ENCODE assay signal across 8 cellular contexts in the genomic region with DNA sequence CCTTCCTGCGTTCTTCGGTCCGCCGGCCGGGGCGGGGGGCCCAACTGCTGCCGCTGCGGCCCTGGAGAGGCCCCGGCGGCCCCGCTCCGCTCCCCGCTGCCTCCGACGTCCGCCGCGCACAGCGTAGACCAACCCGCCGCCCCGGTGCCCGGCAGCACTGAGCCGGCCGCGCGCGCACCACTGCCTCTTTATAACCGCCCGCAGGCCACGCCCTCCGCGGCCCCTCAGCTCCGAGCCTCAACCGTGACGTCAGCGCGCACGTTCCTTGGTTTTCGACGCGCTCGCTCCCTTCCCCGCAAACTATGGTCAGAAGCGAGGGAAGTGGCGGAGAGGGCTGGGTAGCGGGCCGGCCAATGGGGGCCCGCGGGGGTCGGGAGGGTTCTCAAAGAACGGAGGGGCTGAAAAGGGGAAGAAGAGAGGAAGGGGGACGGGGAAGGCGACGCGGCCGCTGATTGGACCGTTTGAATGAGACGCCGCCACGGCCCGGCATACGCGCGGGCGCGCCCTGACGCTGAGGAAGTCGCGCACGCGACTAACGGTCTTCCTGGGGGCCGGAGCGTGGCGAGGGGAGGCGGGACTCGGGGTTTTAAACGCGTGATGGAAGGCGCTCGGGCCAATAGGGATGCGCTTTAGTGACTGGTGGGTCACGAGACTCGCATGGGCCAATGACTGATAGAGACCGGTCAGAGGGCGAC. TPM values are rescaled to one million over a fixed set of nuclear protein-coding genes. Genes with fewer than 3 reads are reported as not detected.
DNase-seq lines count a peak whose midpoint lies in the region; TF ChIP-seq lines count a peak whose summit lies in the region.

UBE2S (minus strand) TSS at position 164 of the 695 bp plus-strand sequence. CDS start 199 bp downstream, outside the sequence.

- H2AFZ ChIP-seq in MM.1S (ENCODE audit: low read length) = peak within 1 kb of the TSS; percentile 99
- H2AFZ ChIP-seq in neural cell (ENCODE audit: low read depth, low read length) = peak within 1 kb of the TSS; percentile 85

- H3K9me2 ChIP-seq in MM.1S (replicated peaks; ENCODE audit: insufficient read depth, low read length) (no peaks in the 10 kb centered on the region), neural cell (ENCODE audit: insufficient read depth, low read length) (no peaks in the 10 kb centered on the region)

- WGBS in stomach, 5 donors = 0 to 1% (median 0%) methylated on average over 48 to 87 of the region's 87 CpGs

- H3K79me2 ChIP-seq in MM.1S (ENCODE audit: low read length) = peaks cover 41% of the 10 kb centered on the region
- H3K79me2 ChIP-seq in neural cell (replicated peaks; ENCODE audit: insufficient read depth, low read length) = peaks cover 21% of the 10 kb centered on the region

- TF ChIP-seq RAD21 in neural cell (conservative IDR thresholded peaks at IDR 0.05) = peak; percentile 51

- DNase-seq in HAP-1 (ENCODE audit: low spot score in 2 of 2) = peak; percentile 97 to 98
- DNase-seq in MM.1S = peak; percentile 99
- peak; percentile 95 for DNase-seq in SIG-M5 (lab: John Stamatoyannopoulos, UW)
- DNase-seq in activated gamma-delta T cell (lab: John Stamatoyannopoulos, UW) = peak; percentile 92
- DNase-seq in fibroblast of the conjunctiva (ENCODE audit: low read depth) = peak; percentile 99
- DNase-seq in stomach = peak; percentile 98

- in situ Hi-C loops in HAP-1 (cut with MboI; ENCODE audit: low sequenced_read_pairs) = no loop called here

- TF ChIP-seq EP300 in neural cell (conservative IDR thresholded peaks at IDR 0.05; ENCODE audit: poor library complexity, severe bottlenecking) (peak; percentile 44), stomach (IDR thresholded peaks at IDR 0.05) (no peak)

- H3K27ac ChIP-seq in MM.1S (ENCODE audit: low read length) (peak within 1 kb of the TSS; percentile 93), neural cell (ENCODE audit: low read length) (peak within 1 kb of the TSS; percentile 99), stomach (peak within 1 kb of the TSS; percentile 95 to 99 (median 98))

- peaks cover 21% of the 10 kb centered on the region for H3F3A ChIP-seq in MM.1S (ENCODE audit: insufficient read depth, low read length)
- H3F3A ChIP-seq in neural cell (ENCODE audit: insufficient read depth, low read length, poor library complexity, severe bottlenecking) = peaks cover 4% of the 10 kb centered on the region

- TF ChIP-seq POLR2A in stomach (IDR thresholded peaks at IDR 0.05) = peak in 1 of 4 donors; percentile 65

- TF ChIP-seq CTCF in MM.1S (IDR thresholded peaks at IDR 0.05; ENCODE audit: low read length) (no peak), neural cell (IDR thresholded peaks at IDR 0.05; ENCODE audit: poor library complexity, severe bottlenecking) (peak; percentile 14), stomach (IDR thresholded peaks at IDR 0.05) (no peak)

- H3K4me1 ChIP-seq in ES-I3 (ENCODE audit: insufficient read depth, low read length) (peaks cover 10% of the 10 kb centered on the region; the same call in 1 of the 2 replicates), HAP-1 (peaks cover 17% of the 10 kb centered on the region), MM.1S (ENCODE audit: low read length) (peaks cover 20% of the 10 kb centered on the region), stomach (peaks cover 15 to 26% (median 22%) of the 10 kb centered on the region in 4 donors)

- H3K27me3 ChIP-seq in HAP-1 (ENCODE audit: low read depth) = no peaks in the 10 kb centered on the region
- H3K27me3 ChIP-seq in MM.1S (replicated peaks; ENCODE audit: insufficient read depth, low read length) = peaks cover 5% of the 10 kb centered on the region; the same call in 1 of the 2 replicates
- H3K27me3 ChIP-seq in neural cell (ENCODE audit: insufficient read depth, low read depth, low read length) = no peaks in the 10 kb centered on the region
- no peaks in the 10 kb centered on the region for H3K27me3 ChIP-seq in stomach

- H3K4me3 ChIP-seq in HAP-1 = peak within 1 kb of the TSS; percentile 94
- H3K4me3 ChIP-seq in MM.1S (ENCODE audit: low read length) = peak within 1 kb of the TSS; percentile 89
- H3K4me3 ChIP-seq in neural cell (ENCODE audit: low read length) = peak within 1 kb of the TSS; percentile 90
- H3K4me3 ChIP-seq in stomach = peak within 1 kb of the TSS; percentile 88 to 99 (median 94)

- H4K20me1 ChIP-seq in MM.1S (ENCODE audit: insufficient read depth, low read length) = peaks cover 17% of the 10 kb centered on the region
- no peaks in the 10 kb centered on the region for H4K20me1 ChIP-seq in neural cell (ENCODE audit: insufficient read depth)

- H3K4me2 ChIP-seq in MM.1S (ENCODE audit: low read depth, low read length) = peak within 1 kb of the TSS; percentile 98
- H3K4me2 ChIP-seq in neural cell (ENCODE audit: low read length) = peak within 1 kb of the TSS; percentile 79

- H3K9ac ChIP-seq in ES-I3 (ENCODE audit: low read depth, low read length) (peak within 1 kb of the TSS; percentile 94), MM.1S (ENCODE audit: low read length) (peak within 1 kb of the TSS; percentile 91), neural cell (ENCODE audit: low read length) (peak within 1 kb of the TSS; percentile 91)

- intact Hi-C loops in stomach (cut with DNase I; ENCODE audit: low total_unique reads) = no loop called here

- 0 out of 2 replicates have a peak, but pooled peaks cover 4% of the 10 kb centered on the region for H3K9me3 ChIP-seq in ES-I3 (ENCODE audit: control insufficient read depth, insufficient read depth, low read length)
- peaks cover 4% of the 10 kb centered on the region; the same call in 1 of the 2 replicates for H3K9me3 ChIP-seq in HAP-1
- no peaks in the 10 kb centered on the region for H3K9me3 ChIP-seq in MM.1S (replicated peaks; ENCODE audit: insufficient read depth, low read length)
- H3K9me3 ChIP-seq in neural cell (ENCODE audit: low read length) = no peaks in the 10 kb centered on the region
- no peaks in the 10 kb centered on the region for H3K9me3 ChIP-seq in stomach

- H3K36me3 ChIP-seq in ES-I3 (ENCODE audit: insufficient read depth, low read length) = peaks cover 30% of the 10 kb centered on the region
- peaks cover 46% of the 10 kb centered on the region for H3K36me3 ChIP-seq in HAP-1 (replicated peaks)
- H3K36me3 ChIP-seq in MM.1S (replicated peaks; ENCODE audit: insufficient read depth, low read length) = peaks cover 15% of the 10 kb centered on the region
- no peaks in the 10 kb centered on the region for H3K36me3 ChIP-seq in neural cell (ENCODE audit: insufficient read depth, low read length)
- H3K36me3 ChIP-seq in stomach = peaks cover 23 to 35% (median 32%) of the 10 kb centered on the region in 4 donors

TF ChIP-seq in neural cell, 6 proteins besides CTCF, POLR2A, EP300 and RAD21:
- TF ChIP-seq TAF1 (IDR thresholded peaks at IDR 0.05; ENCODE audit: low read depth) = peak; percentile 92
- TF ChIP-seq, protein P1, sequence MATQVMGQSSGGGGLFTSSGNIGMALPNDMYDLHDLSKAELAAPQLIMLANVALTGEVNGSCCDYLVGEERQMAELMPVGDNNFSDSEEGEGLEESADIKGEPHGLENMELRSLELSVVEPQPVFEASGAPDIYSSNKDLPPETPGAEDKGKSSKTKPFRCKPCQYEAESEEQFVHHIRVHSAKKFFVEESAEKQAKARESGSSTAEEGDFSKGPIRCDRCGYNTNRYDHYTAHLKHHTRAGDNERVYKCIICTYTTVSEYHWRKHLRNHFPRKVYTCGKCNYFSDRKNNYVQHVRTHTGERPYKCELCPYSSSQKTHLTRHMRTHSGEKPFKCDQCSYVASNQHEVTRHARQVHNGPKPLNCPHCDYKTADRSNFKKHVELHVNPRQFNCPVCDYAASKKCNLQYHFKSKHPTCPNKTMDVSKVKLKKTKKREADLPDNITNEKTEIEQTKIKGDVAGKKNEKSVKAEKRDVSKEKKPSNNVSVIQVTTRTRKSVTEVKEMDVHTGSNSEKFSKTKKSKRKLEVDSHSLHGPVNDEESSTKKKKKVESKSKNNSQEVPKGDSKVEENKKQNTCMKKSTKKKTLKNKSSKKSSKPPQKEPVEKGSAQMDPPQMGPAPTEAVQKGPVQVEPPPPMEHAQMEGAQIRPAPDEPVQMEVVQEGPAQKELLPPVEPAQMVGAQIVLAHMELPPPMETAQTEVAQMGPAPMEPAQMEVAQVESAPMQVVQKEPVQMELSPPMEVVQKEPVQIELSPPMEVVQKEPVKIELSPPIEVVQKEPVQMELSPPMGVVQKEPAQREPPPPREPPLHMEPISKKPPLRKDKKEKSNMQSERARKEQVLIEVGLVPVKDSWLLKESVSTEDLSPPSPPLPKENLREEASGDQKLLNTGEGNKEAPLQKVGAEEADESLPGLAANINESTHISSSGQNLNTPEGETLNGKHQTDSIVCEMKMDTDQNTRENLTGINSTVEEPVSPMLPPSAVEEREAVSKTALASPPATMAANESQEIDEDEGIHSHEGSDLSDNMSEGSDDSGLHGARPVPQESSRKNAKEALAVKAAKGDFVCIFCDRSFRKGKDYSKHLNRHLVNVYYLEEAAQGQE (IDR thresholded peaks at IDR 0.05; ENCODE audit: borderline replicate concordance) = peak; percentile 96
- TF ChIP-seq EZH2 (IDR thresholded peaks at IDR 0.05; ENCODE audit: borderline replicate concordance, insufficient read depth, low read length, poor library complexity, severe bottlenecking) = no peak
- peak; percentile 65 for TF ChIP-seq SMC3 (conservative IDR thresholded peaks at IDR 0.05; ENCODE audit: poor library complexity)
- peak; percentile 92 for TF ChIP-seq MXI1 (conservative IDR thresholded peaks at IDR 0.05; ENCODE audit: poor library complexity, severe bottlenecking)
- TF ChIP-seq POLR2AphosphoS5 (IDR thresholded peaks at IDR 0.05) = peak; percentile 96

RNA-seq across cellular contexts. Expression of gene UBE2S, which starts in this region (rescaled TPM):
- polyA plus RNA-seq in neural cell (119 and 188 TPM in 2 replicates), stomach (10 to 100 TPM; 11.6 to 13.1 (median 13.1) TPM)
- polyA minus RNA-seq in neural cell = 78.9 and 83.9 TPM in 2 replicates
- total RNA-seq in stomach = 10 to 100 TPM in 3 of 5 donors, 1 to 10 TPM in 2; 8.0 to 43.3 (median 20.2) TPM

Comparison
In these comparisons a context has a peak if more than half of its experiments do, and no peak if none do; other contexts are left out.
1. Peak in every context shown above with its lines: DNase-seq, H3K4me3 ChIP-seq and H3K27ac ChIP-seq.